23 cellular contexts compared by ENCODE assay signal in genomic region chr15:95469601-95470000, GRCh38.
"Had no signal": no experiment of that assay in that cellular context is flagged by ENCODE, and none has a peak within 500 bp of the region (broad histone marks: within the 10 kb centered on the region; RNA-seq: fewer than 3 reads in every experiment).

No MANE protein-coding gene starts in this region.

- H3K27ac ChIP-seq: neutrophil, upper lobe of right lung had no signal

- H3K9me3 Mint-ChIP-seq: activated CD8-positive, alpha-beta T cell treated with anti-CD3 and anti-CD28 coated beads for 36 hours; activated naive CD8-positive, alpha-beta T cell treated with anti-CD3 and anti-CD28 coated beads, Interleukin-2, amount 50 U/mL, for 24 hours; dendritic cell treated with granulocyte-macrophage colony-stimulating factor and Interleukin-4, amounts not matched to agents 40 ng/mL and 50 ng/mL, for 4 days; stimulated activated naive CD8-positive, alpha-beta T cell treated with anti-CD3 and anti-CD28 coated beads, Interleukin-15, Interleukin-2, amounts not matched to agents 100 ng/mL and 50 ng/mL, for 24 hours; T-cell had no signal

- H3K9me3 ChIP-seq: neutrophil, upper lobe of right lung had no signal

- H3K4me3 ChIP-seq: upper lobe of right lung had no signal

- H3K27me3 ChIP-seq: neutrophil, upper lobe of right lung had no signal

- H3K4me1 Mint-ChIP-seq: activated CD4-positive, alpha-beta T cell treated with anti-CD3 and anti-CD28 coated beads, Interleukin-2, amount 10 ng/mL, durations not matched to agents 24 days and 14 days; activated naive CD8-positive, alpha-beta T cell treated with anti-CD3 and anti-CD28 coated beads, Interleukin-2, amount 50 U/mL, for 24 hours; activated T-helper 17 cell treated with anti-CD3 and anti-CD28 coated beads, Interleukin-2, amount 50 U/mL, for 72 hours; T-cell had no signal

- FAIRE-seq: astrocyte, bronchial epithelial cell, keratinocyte had no signal

- H3K27ac Mint-ChIP-seq: activated CD4-positive, alpha-beta T cell treated with anti-CD3 and anti-CD28 coated beads, Interleukin-2, amount 10 ng/mL, durations not matched to agents 24 days and 14 days; activated CD8-positive, alpha-beta T cell treated with anti-CD3 and anti-CD28 coated beads for 36 hours; activated naive CD8-positive, alpha-beta T cell treated with anti-CD3 and anti-CD28 coated beads, Interleukin-2, amount 50 U/mL, for 24 hours; activated T-helper 17 cell treated with anti-CD3 and anti-CD28 coated beads, Interleukin-2, amount 50 U/mL, for 72 hours; dendritic cell treated with granulocyte-macrophage colony-stimulating factor and Interleukin-4, amounts not matched to agents 40 ng/mL and 50 ng/mL, for 4 days; stimulated activated naive CD8-positive, alpha-beta T cell treated with anti-CD3 and anti-CD28 coated beads, Interleukin-15, Interleukin-2, amounts not matched to agents 100 ng/mL and 50 ng/mL, for 24 hours; T-cell had no signal

- H3K4me3 Mint-ChIP-seq: activated CD4-positive, alpha-beta T cell treated with anti-CD3 and anti-CD28 coated beads, Interleukin-2, amount 10 ng/mL, durations not matched to agents 24 days and 14 days; activated CD8-positive, alpha-beta T cell treated with anti-CD3 and anti-CD28 coated beads for 36 hours; activated naive CD8-positive, alpha-beta T cell treated with anti-CD3 and anti-CD28 coated beads, Interleukin-2, amount 50 U/mL, for 24 hours; activated T-helper 17 cell treated with anti-CD3 and anti-CD28 coated beads, Interleukin-2, amount 50 U/mL, for 72 hours; dendritic cell treated with granulocyte-macrophage colony-stimulating factor and Interleukin-4, amounts not matched to agents 40 ng/mL and 50 ng/mL, for 4 days; stimulated activated naive CD8-positive, alpha-beta T cell treated with anti-CD3 and anti-CD28 coated beads, Interleukin-15, Interleukin-2, amounts not matched to agents 100 ng/mL and 50 ng/mL, for 24 hours; T-cell had no signal

- H3K36me3 Mint-ChIP-seq: T-cell had no signal

- DNase-seq: activated CD4-positive, alpha-beta T cell treated with anti-CD3 and anti-CD28 coated beads, Interleukin-2, amount 10 ng/mL, durations not matched to agents 24 days and 14 days; activated CD4-positive, CD25-positive, alpha-beta regulatory T cell; activated CD8-positive, alpha-beta T cell treated with anti-CD3 and anti-CD28 coated beads for 36 hours; activated naive CD4-positive, alpha-beta T cell treated with Interleukin-2 at 50 U/mL for 16 hours; activated naive CD8-positive, alpha-beta T cell treated with anti-CD3 and anti-CD28 coated beads, Interleukin-2, amount 50 U/mL, for 24 hours; activated T-cell treated with anti-CD3 and anti-CD28 coated beads, Interleukin-2, amount 50 U/mL, for 1 hour; effector CD8-positive, alpha-beta T cell; foreskin fibroblast; hypothalamus; mammary epithelial cell; posterior cingulate gyrus; T-cell; T-helper 9 cell; upper lobe of right lung had no signal

- ATAC-seq: activated CD8-positive, alpha-beta T cell treated with anti-CD3 and anti-CD28 coated beads for 36 hours; activated naive CD8-positive, alpha-beta T cell treated with anti-CD3 and anti-CD28 coated beads, Interleukin-2, amount 50 U/mL, for 24 hours; activated T-helper 17 cell treated with anti-CD3 and anti-CD28 coated beads, Interleukin-2, amount 50 U/mL, for 72 hours; left lobe of liver; SK-N-SH treated with all-trans-retinoic acid at 6 μM for 48 hours; T-cell; upper lobe of right lung had no signal

- H3K36me3 ChIP-seq: neutrophil, upper lobe of right lung had no signal
